Comparison of ENCODE assay signal across 36 cellular contexts in the genomic region with DNA sequence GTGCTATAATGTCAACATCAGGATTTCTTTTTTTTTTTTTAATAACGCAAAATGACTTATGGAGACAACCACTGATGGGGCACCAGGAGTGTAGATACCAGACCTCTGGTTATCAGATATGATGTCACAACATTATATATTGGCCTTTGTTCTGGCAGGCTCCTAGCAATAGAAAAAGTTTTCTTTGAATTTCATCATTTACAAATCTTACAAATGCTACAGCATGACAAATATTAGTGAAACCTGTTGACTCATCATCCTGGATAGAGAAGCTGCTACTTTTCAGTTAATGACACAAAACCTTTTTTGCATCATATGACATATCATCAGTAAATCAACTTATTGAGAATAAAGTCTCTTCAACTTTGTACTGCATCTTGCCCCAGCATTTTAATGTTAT. TPM values are rescaled to one million over a fixed set of nuclear protein-coding genes. Genes with fewer than 3 reads are reported as not detected.
A peak's percentile ranks its signal among the peaks of the same experiment; 100 is the strongest.
DNase-seq lines count a peak whose midpoint lies in the region; ATAC-seq, FAIRE-seq and TF ChIP-seq lines count a peak whose summit lies in the region.
"Had no signal": no experiment of that assay in that cellular context is flagged by ENCODE, and none has a peak within 500 bp of the region (broad histone marks: within the 10 kb centered on the region; RNA-seq: fewer than 3 reads in every experiment).

No MANE protein-coding gene starts in this region.

- no peak overlapping the region for H3K4me3 Mint-ChIP-seq in activated CD8-positive, alpha-beta memory T cell treated with anti-CD3 and anti-CD28 coated beads, Interleukin-2, amount 10 ng/mL, durations not matched to agents 7 days and 5 days
- H3K4me3 Mint-ChIP-seq in stimulated activated effector memory CD8-positive, alpha-beta T cell treated with anti-CD3 and anti-CD28 coated beads, Interleukin-12 subunit alpha, Interleukin-12 subunit beta, amount 100 ng/mL, for 72 hours = no peak overlapping the region
- H3K4me3 Mint-ChIP-seq: activated CD4-positive, alpha-beta T cell treated with anti-CD3 and anti-CD28 coated beads, Interleukin-2, amount 10 ng/mL, durations not matched to agents 7 days and 5 days; activated naive CD8-positive, alpha-beta T cell treated with anti-CD3 and anti-CD28 coated beads, Interleukin-2, amount 10 ng/mL, durations not matched to agents 7 days and 5 days; central memory CD8-positive, alpha-beta T cell; IgD-negative memory B cell had no signal

- H3K36me3 Mint-ChIP-seq in activated CD8-positive, alpha-beta memory T cell treated with anti-CD3 and anti-CD28 coated beads, Interleukin-2, amount 10 ng/mL, durations not matched to agents 7 days and 5 days = peaks cover 33% of the 10 kb centered on the region
- peaks cover 68% of the 10 kb centered on the region for H3K36me3 Mint-ChIP-seq in stimulated activated effector memory CD8-positive, alpha-beta T cell treated with anti-CD3 and anti-CD28 coated beads, Interleukin-12 subunit alpha, Interleukin-12 subunit beta, amount 100 ng/mL, for 72 hours
- H3K36me3 Mint-ChIP-seq: IgD-negative memory B cell had no signal

- no peaks in the 10 kb centered on the region for H3K27me3 Mint-ChIP-seq in activated CD8-positive, alpha-beta memory T cell treated with anti-CD3 and anti-CD28 coated beads, Interleukin-2, amount 10 ng/mL, durations not matched to agents 7 days and 5 days
- H3K27me3 Mint-ChIP-seq: activated CD4-positive, alpha-beta T cell treated with anti-CD3 and anti-CD28 coated beads, Interleukin-2, amount 10 ng/mL, durations not matched to agents 7 days and 5 days; activated naive CD8-positive, alpha-beta T cell treated with anti-CD3 and anti-CD28 coated beads, Interleukin-2, amount 10 ng/mL, durations not matched to agents 7 days and 5 days; CD8-positive, alpha-beta memory T cell; central memory CD8-positive, alpha-beta T cell; IgD-negative memory B cell had no signal

- H3K4me1 Mint-ChIP-seq in activated CD8-positive, alpha-beta memory T cell treated with anti-CD3 and anti-CD28 coated beads, Interleukin-2, amount 10 ng/mL, durations not matched to agents 7 days and 5 days = peaks cover 20% of the 10 kb centered on the region
- H3K4me1 Mint-ChIP-seq in stimulated activated effector memory CD8-positive, alpha-beta T cell treated with anti-CD3 and anti-CD28 coated beads, Interleukin-12 subunit alpha, Interleukin-12 subunit beta, amount 100 ng/mL, for 72 hours = peaks cover 10% of the 10 kb centered on the region

- no peak overlapping the region for H3K27ac ChIP-seq in substantia nigra (ENCODE audit: low read depth, low read length, poor library complexity, severe bottlenecking)
- H3K27ac ChIP-seq: neutrophil, vagina, VCaP had no signal

- TF ChIP-seq CTCF in bronchial epithelial cell (IDR thresholded peaks at IDR 0.05; ENCODE audit: insufficient read depth, low read length, severe bottlenecking) = no peak

- ATAC-seq in activated CD8-positive, alpha-beta memory T cell treated with anti-CD3 and anti-CD28 coated beads, Interleukin-2, amount 10 ng/mL, durations not matched to agents 7 days and 5 days = no peak
- peak; percentile 54 for ATAC-seq in stimulated activated effector memory CD8-positive, alpha-beta T cell treated with anti-CD3 and anti-CD28 coated beads, Interleukin-12 subunit alpha, Interleukin-12 subunit beta, amount 100 ng/mL, for 72 hours
- ATAC-seq: left ventricle myocardium superior, sciatic nerve had no signal

- H3K27me3 ChIP-seq in bronchial epithelial cell (ENCODE audit: control insufficient read depth, insufficient read depth, low read length) = no peaks in the 10 kb centered on the region
- H3K27me3 ChIP-seq: BE2C, neutrophil, vagina had no signal

- DNase-seq in activated CD8-positive, alpha-beta memory T cell treated with anti-CD3 and anti-CD28 coated beads, Interleukin-2, amount 10 ng/mL, durations not matched to agents 7 days and 5 days = no peak
- DNase-seq in activated CD8-positive, alpha-beta memory T cell treated with anti-CD3 and anti-CD28 coated beads for 24 hours = no peak
- DNase-seq in HCEC 1CT (peak; percentile 3), bronchial epithelial cell (ENCODE audit: low read depth) (peak; percentile 33), D341Med (ENCODE audit: low spot score) (no peak), substantia nigra (lab: John Stamatoyannopoulos, UW) (no peak), NCI-H187 (lab: John Stamatoyannopoulos, UW) (no peak)
- no peak for DNase-seq in stimulated activated effector memory CD8-positive, alpha-beta T cell treated with anti-CD3 and anti-CD28 coated beads, Interleukin-12 subunit alpha, Interleukin-12 subunit beta, amount 100 ng/mL, for 72 hours (ENCODE audit: low spot score in 2 of 2)
- DNase-seq: activated CD4-positive, alpha-beta T cell treated with anti-CD3 and anti-CD28 coated beads, Interleukin-2, amount 10 ng/mL, durations not matched to agents 7 days and 5 days; activated naive CD8-positive, alpha-beta T cell treated with anti-CD3 and anti-CD28 coated beads, Interleukin-2, amount 10 ng/mL, durations not matched to agents 7 days and 5 days; BE2C; CD8-positive, alpha-beta memory T cell; DMS153; glutamatergic neuron; GOT3; islet precursor cell; left ventricle myocardium superior; NCI-H1105; NCI-H1930; NCI-H69; stimulated activated CD4-positive, alpha-beta T cell treated with anti-CD3 and anti-CD28 coated beads, Interleukin-12 subunit alpha, Interleukin-12 subunit beta, amount 100 ng/mL, for 4 hours; stimulated activated CD4-positive, alpha-beta T cell treated with anti-CD3 and anti-CD28 coated beads, Interleukin-4, amount 100 ng/mL, for 1 hour; SW 1271; T-helper 9 cell had no signal

- no peak overlapping the region for H3K4me3 ChIP-seq in bronchial epithelial cell (ENCODE audit: low read depth, low read length)
- H3K4me3 ChIP-seq: vagina had no signal

- no peak for FAIRE-seq in bronchial epithelial cell (lab: Jason Lieb, UNC)
- FAIRE-seq: endometrium, RCC 7860 had no signal

- H3K36me3 ChIP-seq in bronchial epithelial cell (ENCODE audit: control insufficient read depth, insufficient read depth, low read length) = peaks cover 11% of the 10 kb centered on the region

- H3K9me3 Mint-ChIP-seq in activated CD8-positive, alpha-beta memory T cell treated with anti-CD3 and anti-CD28 coated beads, Interleukin-2, amount 10 ng/mL, durations not matched to agents 7 days and 5 days (ENCODE audit: low read depth) = no peaks in the 10 kb centered on the region
- H3K9me3 Mint-ChIP-seq in stimulated activated effector memory CD8-positive, alpha-beta T cell treated with anti-CD3 and anti-CD28 coated beads, Interleukin-12 subunit alpha, Interleukin-12 subunit beta, amount 100 ng/mL, for 72 hours = no peaks in the 10 kb centered on the region
- H3K9me3 Mint-ChIP-seq: activated CD4-positive, alpha-beta T cell treated with anti-CD3 and anti-CD28 coated beads, Interleukin-2, amount 10 ng/mL, durations not matched to agents 7 days and 5 days; activated naive CD8-positive, alpha-beta T cell treated with anti-CD3 and anti-CD28 coated beads, Interleukin-2, amount 10 ng/mL, durations not matched to agents 7 days and 5 days; CD8-positive, alpha-beta memory T cell; central memory CD8-positive, alpha-beta T cell; IgD-negative memory B cell had no signal

- H3K27ac Mint-ChIP-seq in activated CD8-positive, alpha-beta memory T cell treated with anti-CD3 and anti-CD28 coated beads, Interleukin-2, amount 10 ng/mL, durations not matched to agents 7 days and 5 days = peak overlapping the region; percentile 15
- H3K27ac Mint-ChIP-seq in stimulated activated effector memory CD8-positive, alpha-beta T cell treated with anti-CD3 and anti-CD28 coated beads, Interleukin-12 subunit alpha, Interleukin-12 subunit beta, amount 100 ng/mL, for 72 hours = peak overlapping the region; percentile 74
- H3K27ac Mint-ChIP-seq: activated CD4-positive, alpha-beta T cell treated with anti-CD3 and anti-CD28 coated beads, Interleukin-2, amount 10 ng/mL, durations not matched to agents 7 days and 5 days; activated naive CD8-positive, alpha-beta T cell treated with anti-CD3 and anti-CD28 coated beads, Interleukin-2, amount 10 ng/mL, durations not matched to agents 7 days and 5 days had no signal

- CTCF ChIA-PET in activated CD8-positive, alpha-beta memory T cell treated with anti-CD3 and anti-CD28 coated beads, Interleukin-2, amount 10 ng/mL, durations not matched to agents 7 days and 5 days (lab: Charles Lee) = interaction anchor here (0.6 kb wide), 1 partner anchor 393 kb away, joined by 5 read pairs; no protein-coding TSS in a partner anchor

RNA-seq across cellular contexts. Expression of a gene that starts 6.1 kb away (rescaled TPM):
- 10 to 100 TPM; 38.5 to 43.7 TPM for total RNA-seq in activated CD8-positive, alpha-beta memory T cell treated with anti-CD3 and anti-CD28 coated beads, Interleukin-2, amount 10 ng/mL, durations not matched to agents 7 days and 5 days
- 82.8 and 105 TPM in 2 replicates for total RNA-seq in bronchial epithelial cell

RNA-seq across cellular contexts. Expression of a gene that starts 28.3 kb away (rescaled TPM):
- 10 to 100 TPM in 1 of 2 experiments, 1 to 10 TPM in 1; 9.4 to 10.1 TPM for total RNA-seq in activated CD8-positive, alpha-beta memory T cell treated with anti-CD3 and anti-CD28 coated beads, Interleukin-2, amount 10 ng/mL, durations not matched to agents 7 days and 5 days
- 1.8 and 4.6 TPM in 2 replicates for total RNA-seq in bronchial epithelial cell
- total RNA-seq: A673 had no signal

RNA-seq across cellular contexts. Expression of a gene that starts 38.0 kb away (rescaled TPM):
- total RNA-seq in activated CD8-positive, alpha-beta memory T cell treated with anti-CD3 and anti-CD28 coated beads, Interleukin-2, amount 10 ng/mL, durations not matched to agents 7 days and 5 days = not detected
- total RNA-seq in bronchial epithelial cell = under 0.01 and 0.26 TPM in 2 replicates
- total RNA-seq: A673, dermis microvascular lymphatic vessel endothelial cell, fibroblast of lung, mesenteric fat pad, sciatic nerve had no signal

Comparison
In these comparisons a context has a peak if more than half of its experiments do, and no peak if none do; other contexts are left out.
1. DNase-seq: peak in HCEC 1CT (single experiment) and bronchial epithelial cell (single experiment); none in activated CD8-positive, alpha-beta memory T cell treated with anti-CD3 and anti-CD28 coated beads, Interleukin-2, amount 10 ng/mL, durations not matched to agents 7 days and 5 days (single experiment), activated CD8-positive, alpha-beta memory T cell treated with anti-CD3 and anti-CD28 coated beads for 24 hours (single experiment), stimulated activated effector memory CD8-positive, alpha-beta T cell treated with anti-CD3 and anti-CD28 coated beads, Interleukin-12 subunit alpha, Interleukin-12 subunit beta, amount 100 ng/mL, for 72 hours (0 of 2), D341Med (single experiment), substantia nigra (0 of 49) and NCI-H187 (0 of 2).